ENCODE assay signal across 13 cellular contexts in the genomic region with DNA sequence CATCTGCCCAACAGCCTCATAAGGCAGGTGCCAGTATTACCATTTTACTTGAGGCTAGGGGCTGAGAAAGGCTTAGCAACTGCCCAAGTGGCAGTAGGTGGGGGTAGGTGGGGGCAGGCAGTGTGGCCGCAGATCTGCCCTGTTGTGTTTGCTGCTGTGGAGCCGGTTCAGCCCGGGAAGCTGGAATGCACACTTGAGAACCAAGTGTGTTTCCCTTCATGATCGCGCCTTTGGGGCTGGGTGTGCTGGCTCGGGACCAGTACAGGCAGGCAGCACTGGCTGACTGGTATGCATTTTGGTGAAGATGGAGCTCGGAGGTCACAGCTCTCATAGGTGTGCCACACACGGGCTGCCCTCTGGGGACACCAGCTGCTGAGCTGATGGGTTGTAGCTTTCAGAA.
"Had no signal": no experiment of that assay in that cellular context is flagged by ENCODE, and none has a peak within 500 bp of the region (broad histone marks: within the 10 kb centered on the region; RNA-seq: fewer than 3 reads in every experiment).

No MANE protein-coding gene starts in this region.

- DNase-seq: activated CD4-positive, alpha-beta T cell treated with anti-CD3 and anti-CD28 coated beads, Interleukin-2, amount 50 U/mL, for 48 hours; activated CD8-positive, alpha-beta memory T cell treated with anti-CD3 and anti-CD28 coated beads, Interleukin-2, amount 10 ng/mL, durations not matched to agents 7 days and 5 days; activated effector memory CD4-positive, alpha-beta T cell treated with Interleukin-2 at 50 U/mL for 16 hours; activated T-cell treated with anti-CD3 and anti-CD28 coated beads, Interleukin-2, amount 50 U/mL, for 24 hours; anterior cingulate cortex; effector CD8-positive, alpha-beta T cell; hypothalamus; stimulated activated CD4-positive, alpha-beta T cell treated with anti-CD3 and anti-CD28 coated beads, Interleukin-2, amount 100 ng/mL, for 48 hours had no signal

- ATAC-seq: activated CD4-positive, CD25-positive, alpha-beta regulatory T cell treated with anti-CD3 and anti-CD28 coated beads, Interleukin-2, amount 50 U/mL, for 24 hours; activated CD8-positive, alpha-beta memory T cell treated with anti-CD3 and anti-CD28 coated beads, Interleukin-2, amount 10 ng/mL, durations not matched to agents 7 days and 5 days; activated naive CD4-positive, alpha-beta T cell treated with anti-CD3 and anti-CD28 coated beads, Interleukin-2, amount 50 U/mL, for 72 hours had no signal

- H3K9me3 ChIP-seq: thoracic aorta, vagina had no signal

- H3K4me3 ChIP-seq: thoracic aorta, vagina had no signal

- H3K36me3 ChIP-seq: thoracic aorta, vagina had no signal

- H3K27me3 ChIP-seq: vagina had no signal

- H3K27ac ChIP-seq: epithelial cell of prostate, vagina had no signal
